ENCODE assay signal across 22 cellular contexts in the genomic region with DNA sequence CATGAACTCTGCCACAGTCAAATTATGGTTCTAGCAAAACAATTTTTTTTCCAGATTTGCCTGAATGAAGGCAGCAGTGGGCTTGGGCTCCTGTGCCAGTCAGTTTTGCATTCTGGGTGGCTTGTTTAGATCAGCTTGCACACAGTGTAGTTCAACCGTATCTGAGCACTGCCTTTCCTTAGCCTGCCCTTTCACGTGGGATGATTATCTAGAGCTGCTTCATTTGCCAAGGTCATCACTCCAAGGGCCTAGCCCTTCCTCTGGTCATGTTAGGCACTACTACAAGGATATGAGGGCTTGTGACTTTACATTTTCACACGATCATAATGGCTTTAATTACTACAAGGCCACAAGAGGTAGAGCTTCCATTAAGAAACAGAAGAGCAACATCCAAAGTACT.
"Had no signal": no experiment of that assay in that cellular context is flagged by ENCODE, and none has a peak within 500 bp of the region (broad histone marks: within the 10 kb centered on the region; RNA-seq: fewer than 3 reads in every experiment).

No MANE protein-coding gene starts in this region.

- H3K4me3 ChIP-seq: coronary artery, esophagus squamous epithelium, heart right ventricle, ovary, right lobe of liver, thoracic aorta, transverse colon, vagina had no signal

- H3K27me3 ChIP-seq: esophagus squamous epithelium, heart right ventricle, ovary, right lobe of liver, transverse colon, vagina had no signal

- H3K9me3 ChIP-seq: esophagus squamous epithelium, ovary, right lobe of liver, thoracic aorta, transverse colon, vagina had no signal

- H3K36me3 ChIP-seq: esophagus squamous epithelium, heart right ventricle, ovary, right lobe of liver, thoracic aorta, transverse colon, vagina had no signal

- ATAC-seq: left lobe of liver; natural killer cell; right lobe of liver; stimulated activated naive B cell treated with anti-CD40 and anti-IgM and Interleukin-4, amounts not matched to agents 10 μg/mL and 1 μg/mL and 100 μg/mL, for 72 hours had no signal

- H3K4me1 ChIP-seq: esophagus squamous epithelium, heart right ventricle, right lobe of liver, transverse colon, vagina had no signal

- H3K27ac ChIP-seq: coronary artery, esophagus squamous epithelium, heart right ventricle, ovary, right lobe of liver, thoracic aorta, transverse colon, vagina had no signal

- DNase-seq: dermis blood vessel endothelial cell; effector memory CD4-positive, alpha-beta T cell; erythroblast; esophagus squamous epithelium; foreskin melanocyte; glutamatergic neuron; heart right ventricle; hypothalamus; mammary epithelial cell; natural killer cell; occipital lobe; ovary; right lobe of liver; small intestine; stimulated activated CD4-positive, alpha-beta T cell treated with anti-CD3 and anti-CD28 coated beads, Interleukin-15, amount 100 ng/mL, for 24 hours; stimulated activated CD4-positive, alpha-beta T cell treated with anti-CD3 and anti-CD28 coated beads, Interleukin-2, amount 100 ng/mL, for 48 hours; stimulated activated naive B cell treated with anti-CD40 and anti-IgM and Interleukin-4, amounts not matched to agents 10 μg/mL and 1 μg/mL and 100 μg/mL, for 72 hours; transverse colon had no signal
